In genomic region chr12:115362319-115362976, GRCh38 we compare ENCODE assay signal across 26 cellular contexts.
DNase-seq lines count a peak whose midpoint lies in the region; ATAC-seq, FAIRE-seq and TF ChIP-seq lines count a peak whose summit lies in the region.
"Had no signal": no experiment of that assay in that cellular context is flagged by ENCODE, and none has a peak within 500 bp of the region (broad histone marks: within the 10 kb centered on the region; RNA-seq: fewer than 3 reads in every experiment).

No MANE protein-coding gene starts in this region.

- H3K4me2 ChIP-seq in A549, result no peak overlapping the region
- H3K4me2 ChIP-seq in GM23338, result no peak overlapping the region
- H3K4me2 ChIP-seq in fibroblast of lung (ENCODE audit: extremely low read depth, insufficient read depth, low read length), result no peak overlapping the region

- H3K79me2 ChIP-seq in GM23338 (replicated peaks; ENCODE audit: insufficient read depth), result no peaks in the 10 kb centered on the region
- H3K79me2 ChIP-seq in fibroblast of lung (ENCODE audit: control insufficient read depth, insufficient read depth, low read length), result no peaks in the 10 kb centered on the region

- CTCF ChIA-PET in A549 (lab: Yijun Ruan, JAX), result interaction anchor here (1.3 kb wide), 1 partner anchor 137 kb away, joined by 5 read pairs; no protein-coding TSS in a partner anchor

- no peak overlapping the region for H3K4me3 ChIP-seq in A549
- no peak overlapping the region for H3K4me3 ChIP-seq in GM23338
- H3K4me3 ChIP-seq in fibroblast of lung (replicated peaks in 1 of 4; ENCODE audit: control extremely low read depth in 1 of 4, insufficient read depth in 1 of 4, low read depth in 3 of 4, low read length in 4 of 4), result no peak overlapping the region
- no peak overlapping the region for H3K4me3 ChIP-seq in sigmoid colon
- H3K4me3 ChIP-seq: Peyer's patch, SJCRH30, upper lobe of left lung had no signal

- intact Hi-C loops in sigmoid colon (cut with DNase I), result no loop called here

- H3K4me3 Mint-ChIP-seq in GM23338, result no peak overlapping the region
- H3K4me3 Mint-ChIP-seq: central memory CD8-positive, alpha-beta T cell; naive B cell; T-helper 1 cell treated with Interleukin-12 subunit alpha and Interleukin-12 subunit beta and Interleukin-4 antibody, amounts not matched to agents 30 μg/mL and 1 μg/mL, for 36 hours had no signal

- H3K9me2 ChIP-seq in GM23338 (ENCODE audit: insufficient read depth), result peaks cover 8% of the 10 kb centered on the region

- no peak overlapping the region for H3K27ac Mint-ChIP-seq in GM23338
- H3K27ac Mint-ChIP-seq: activated naive CD4-positive, alpha-beta T cell treated with anti-CD3 and anti-CD28 coated beads, Interleukin-2, amount 50 U/mL, for 72 hours; naive B cell; T-helper 1 cell treated with Interleukin-12 subunit alpha and Interleukin-12 subunit beta and Interleukin-4 antibody, amounts not matched to agents 30 μg/mL and 1 μg/mL, for 36 hours had no signal

- H3K36me3 ChIP-seq in GM23338 (ENCODE audit: insufficient read depth) (no peaks in the 10 kb centered on the region), fibroblast of lung (ENCODE audit: control insufficient read depth, insufficient read depth, low read length) (no peaks in the 10 kb centered on the region), sigmoid colon (no peaks in the 10 kb centered on the region)
- H3K36me3 ChIP-seq: Peyer's patch, SJCRH30, upper lobe of left lung had no signal

- H3K27me3 Mint-ChIP-seq in GM23338 (ENCODE audit: insufficient read depth, low read depth, poor library complexity), result peaks cover 2% of the 10 kb centered on the region
- H3K27me3 Mint-ChIP-seq: central memory CD8-positive, alpha-beta T cell had no signal

- no peak overlapping the region for H3K27ac ChIP-seq in A549
- H3K27ac ChIP-seq in GM23338 (ENCODE audit: low read depth), result no peak overlapping the region
- H3K27ac ChIP-seq in fibroblast of lung (ENCODE audit: insufficient read depth, low read length), result no peak overlapping the region
- no peak overlapping the region for H3K27ac ChIP-seq in sigmoid colon
- H3K27ac ChIP-seq: 22Rv1, HL-60, Peyer's patch, SJCRH30, upper lobe of left lung had no signal

- no peaks in the 10 kb centered on the region; the same call in 2 of the 3 replicates for H3K4me1 ChIP-seq in A549
- no peaks in the 10 kb centered on the region; the same call in 1 of the 2 replicates for H3K4me1 ChIP-seq in GM23338 (ENCODE audit: insufficient read depth)
- H3K4me1 ChIP-seq in fibroblast of lung (ENCODE audit: control insufficient read depth, extremely low read depth, insufficient read depth, low read length), result no peaks in the 10 kb centered on the region
- H3K4me1 ChIP-seq in sigmoid colon, result no peaks in the 10 kb centered on the region
- H3K4me1 ChIP-seq: Peyer's patch, SJCRH30, upper lobe of left lung had no signal

- H3K4me1 Mint-ChIP-seq in GM23338, result no peaks in the 10 kb centered on the region; the same call in 1 of the 3 replicates
- H3K4me1 Mint-ChIP-seq: central memory CD8-positive, alpha-beta T cell; naive B cell had no signal

- no peak for FAIRE-seq in A549 (lab: Jason Lieb, UNC)
- FAIRE-seq: astrocyte, GM18507 had no signal

- peaks cover 7% of the 10 kb centered on the region; the same call in 2 of the 3 replicates for H3K36me3 Mint-ChIP-seq in GM23338 (ENCODE audit: low read depth)
- H3K36me3 Mint-ChIP-seq: activated naive CD4-positive, alpha-beta T cell treated with anti-CD3 and anti-CD28 coated beads, Interleukin-2, amount 50 U/mL, for 72 hours had no signal

- no peaks in the 10 kb centered on the region for H3K27me3 ChIP-seq in GM23338 (ENCODE audit: insufficient read depth)
- H3K27me3 ChIP-seq in fibroblast of lung (ENCODE audit: control insufficient read depth, insufficient read depth, low read length), result no peaks in the 10 kb centered on the region
- no peaks in the 10 kb centered on the region for H3K27me3 ChIP-seq in sigmoid colon
- H3K27me3 ChIP-seq: Peyer's patch, SJCRH30, upper lobe of left lung had no signal

- TF ChIP-seq POLR2A in A549 (IDR thresholded peaks at IDR 0.05; ENCODE audit: low read length) (no peak), sigmoid colon (IDR thresholded peaks at IDR 0.05) (no peak)

- peak in 1 of 2 experiments; percentile 30; a peak in 2 of 5 replicates for TF ChIP-seq RAD21 in A549 (conservative IDR thresholded peaks at IDR 0.05 in 1 of 2, IDR thresholded peaks at IDR 0.05 in 1 of 2)

- peak overlapping the region; percentile 44; the same call in 1 of the 2 replicates for H2AFZ ChIP-seq in GM23338
- no peak overlapping the region for H2AFZ ChIP-seq in fibroblast of lung (ENCODE audit: low read length)

- 55% methylated on average over 4 of the region's 4 CpGs for WGBS in A549 (ENCODE audit: missing lambda C conversion rate)
- 81% methylated on average over 4 of the region's 4 CpGs for WGBS in sigmoid colon, 2 donors

- DNase-seq in A549 (ENCODE audit: low read depth in 1 of 2, low spot score in 1 of 2) (no peak), GM23338 (ENCODE audit: low spot score) (no peak), SK-N-DZ (ENCODE audit: low spot score) (peak; percentile 40), fibroblast of lung (ENCODE audit: low read depth in 2 of 2) (peak; percentile 23 to 32), NOMO-1 treated with DMSO at 0.1 percent for 48 hours (lab: John Stamatoyannopoulos, UW; ENCODE audit: unreplicated experiment) (no peak), sigmoid colon (no peak), NCI-H345 treated with DMSO at 0.1 percent for 48 hours (lab: John Stamatoyannopoulos, UW; ENCODE audit: unreplicated experiment) (no peak)
- DNase-seq: activated CD4-positive, alpha-beta T cell treated with anti-CD3 and anti-CD28 coated beads for 48 hours; C1 segment of cervical spinal cord; head of caudate nucleus; mesendoderm; naive B cell; NCI-H1417; NCI-H510A; Peyer's patch; right cardiac atrium; SJCRH30; upper lobe of left lung had no signal

- TF ChIP-seq CTCF in A549 (IDR thresholded peaks at IDR 0.05) (no peak; the same call in 2 of the 3 replicates), GM23338 (conservative IDR thresholded peaks at IDR 0.05; ENCODE audit: low read depth in 2 of 2) (peak in 1 of 2 experiments; percentile 25; a peak in 1 of 4 replicates), fibroblast of lung (conservative IDR thresholded peaks at IDR 0.05 in 1 of 2, IDR thresholded peaks at IDR 0.05 in 1 of 2; ENCODE audit: low read depth in 1 of 2, low read length in 2 of 2) (peak; percentile 7 to 15), sigmoid colon (IDR thresholded peaks at IDR 0.05) (no peak)

- ATAC-seq in A549, result no peak
- ATAC-seq in GM23338, result no peak
- no peak for ATAC-seq in GM21825 (IDR thresholded peaks at IDR 0.05; ENCODE audit: unreplicated experiment)
- ATAC-seq: activated naive CD4-positive, alpha-beta T cell treated with anti-CD3 and anti-CD28 coated beads, Interleukin-2, amount 50 U/mL, for 72 hours; right cardiac atrium had no signal

- H4K20me1 ChIP-seq in GM23338 (replicated peaks; ENCODE audit: insufficient read depth) (no peaks in the 10 kb centered on the region), fibroblast of lung (ENCODE audit: control insufficient read depth, extremely low read depth, insufficient read depth, low read length) (no peaks in the 10 kb centered on the region)

- peaks cover 10% of the 10 kb centered on the region for H3K9me3 Mint-ChIP-seq in GM23338

- POLR2A ChIA-PET in A549 (lab: Yijun Ruan, JAX), result no interaction called here

- H3K9ac ChIP-seq in fibroblast of lung (ENCODE audit: insufficient read depth, low read length), result no peak overlapping the region

- no peak for TF ChIP-seq EP300 in A549 (IDR thresholded peaks at IDR 0.05)
- TF ChIP-seq EP300 in sigmoid colon (IDR thresholded peaks at IDR 0.05), result no peak

- H3K9me3 ChIP-seq in A549, result 0 out of 3 replicates have a peak, but pooled peaks cover 3% of the 10 kb centered on the region
- no peaks in the 10 kb centered on the region for H3K9me3 ChIP-seq in fibroblast of lung (ENCODE audit: control insufficient read depth, insufficient read depth, low read depth, low read length)
- H3K9me3 ChIP-seq in sigmoid colon, result no peaks in the 10 kb centered on the region
- H3K9me3 ChIP-seq: Peyer's patch, SJCRH30, upper lobe of left lung had no signal

- H3F3A ChIP-seq in GM23338 (replicated peaks; ENCODE audit: low read depth), result no peaks in the 10 kb centered on the region

TF ChIP-seq in A549, 52 proteins besides CTCF, POLR2A, EP300 and RAD21:
- no peak for TF ChIP-seq MAX (IDR thresholded peaks at IDR 0.05)
- no peak for TF ChIP-seq CHD2 (IDR thresholded peaks at IDR 0.05; ENCODE audit: low read length, partially characterized antibody)
- TF ChIP-seq HES2 (IDR thresholded peaks at IDR 0.05), result no peak
- TF ChIP-seq SMC3 (IDR thresholded peaks at IDR 0.05), result peak; percentile 47; the same call in 1 of the 3 replicates

TF ChIP-seq in GM23338, 12 proteins besides CTCF, POLR2A, EP300 and RAD21 (continues in another document):
- TF ChIP-seq CREB1 (CRISPR knock-in tag; IDR thresholded peaks at IDR 0.05; ENCODE audit: low read depth) (no peak), NANOG (IDR thresholded peaks at IDR 0.05; ENCODE audit: borderline replicate concordance) (no peak), JUNB (IDR thresholded peaks at IDR 0.05; ENCODE audit: unreplicated experiment) (no peak), EZH2 (IDR thresholded peaks at IDR 0.05; ENCODE audit: low read depth, unreplicated experiment) (no peak), ETS1 (IDR thresholded peaks at IDR 0.05) (no peak), STAT1 (IDR thresholded peaks at IDR 0.05; ENCODE audit: unreplicated experiment) (no peak)

Comparison
In these comparisons a context has a peak if more than half of its experiments do, and no peak if none do; other contexts are left out.
1. DNase-seq: peak in SK-N-DZ (single experiment) and fibroblast of lung (2 of 2); none in A549 (0 of 2), GM23338 (single experiment), NOMO-1 treated with DMSO at 0.1 percent for 48 hours (single experiment), sigmoid colon (single experiment) and NCI-H345 treated with DMSO at 0.1 percent for 48 hours (single experiment).
2. CTCF ChIP-seq: peak in fibroblast of lung (2 of 2); none in A549 (single experiment) and sigmoid colon (0 of 4).